In genomic region chr7:74656911-74657691, GRCh38 we compare ENCODE assay signal across 8 cellular contexts. TPM values are rescaled to one million over a fixed set of nuclear protein-coding genes. Genes with fewer than 3 reads are reported as not detected.
A peak's percentile ranks its signal among the peaks of the same experiment; 100 is the strongest.
DNase-seq lines count a peak whose midpoint lies in the region; ATAC-seq and TF ChIP-seq lines count a peak whose summit lies in the region.

No MANE protein-coding gene starts in this region.

- DNase-seq in CD1c-positive myeloid dendritic cell (ENCODE audit: extremely low spot score) (peak; percentile 97), NCI-H69 (lab: John Stamatoyannopoulos, UW) (peak; percentile 99)
- peak; percentile 93 to 98 for DNase-seq in activated CD4-positive, alpha-beta T cell treated with anti-CD3 and anti-CD28 coated beads, Interleukin-2, amount 50 U/mL, for 24 hours (ENCODE audit: low read depth in 1 of 2, low spot score in 1 of 2)
- peak; percentile 98 to 99 for DNase-seq in stimulated activated CD4-positive, alpha-beta T cell treated with anti-CD3 and anti-CD28 coated beads, Interleukin-2, amount 100 ng/mL, for 48 hours

- ATAC-seq in GM19372 (IDR thresholded peaks at IDR 0.05; ENCODE audit: low read depth, unreplicated experiment) (peak; percentile 65), HG03521 (IDR thresholded peaks at IDR 0.05; ENCODE audit: unreplicated experiment) (peak; percentile 64)

- peaks cover 54% of the 10 kb centered on the region for H3K4me1 Mint-ChIP-seq in dendritic cell treated with granulocyte-macrophage colony-stimulating factor and Interleukin-4, amounts not matched to agents 40 ng/mL and 50 ng/mL, for 4 days (ENCODE audit: low read depth)

- no peaks in the 10 kb centered on the region for H3K27me3 Mint-ChIP-seq in dendritic cell treated with granulocyte-macrophage colony-stimulating factor and Interleukin-4, amounts not matched to agents 40 ng/mL and 50 ng/mL, for 4 days

- H3K36me3 ChIP-seq in liver (ENCODE audit: control insufficient read depth in 4 of 4, insufficient read depth in 3 of 4, low read depth in 1 of 4, low read length in 3 of 4), result no peaks in the 10 kb centered on the region

- H3K27me3 ChIP-seq in liver (ENCODE audit: control insufficient read depth in 4 of 4, insufficient read depth in 4 of 4, low read length in 3 of 4), result no peaks in the 10 kb centered on the region

- H3K4me1 ChIP-seq in liver (ENCODE audit: control insufficient read depth in 4 of 4, insufficient read depth in 4 of 4, low read length in 3 of 4), result peaks cover 23 to 61% (median 43%) of the 10 kb centered on the region in 4 donors

- H3K9me3 Mint-ChIP-seq in dendritic cell treated with granulocyte-macrophage colony-stimulating factor and Interleukin-4, amounts not matched to agents 40 ng/mL and 50 ng/mL, for 4 days, result no peaks in the 10 kb centered on the region

- intact Hi-C loops in dendritic cell treated with granulocyte-macrophage colony-stimulating factor and Interleukin-4, amounts not matched to agents 40 ng/mL and 50 ng/mL, for 4 days (cut with micrococcal nuclease), result no loop called here

- peak overlapping the region; percentile 80 for H3K4me3 Mint-ChIP-seq in dendritic cell treated with granulocyte-macrophage colony-stimulating factor and Interleukin-4, amounts not matched to agents 40 ng/mL and 50 ng/mL, for 4 days

- H3K9ac ChIP-seq in liver (ENCODE audit: low read depth in 1 of 2, low read length in 2 of 2), result peak overlapping the region; percentile 84 to 87

- H3K27ac ChIP-seq in liver (ENCODE audit: low read depth in 1 of 2, low read length in 2 of 2), result peak overlapping the region; percentile 99

- TF ChIP-seq RAD21 in liver (IDR thresholded peaks at IDR 0.05), result peak; percentile 22 to 25

- TF ChIP-seq CTCF in liver (IDR thresholded peaks at IDR 0.05; ENCODE audit: low read depth, low read length, missing input control), result peak; percentile 19

- peak overlapping the region; percentile 92 for H3K27ac Mint-ChIP-seq in dendritic cell treated with granulocyte-macrophage colony-stimulating factor and Interleukin-4, amounts not matched to agents 40 ng/mL and 50 ng/mL, for 4 days

- H3K4me3 ChIP-seq in liver (ENCODE audit: low read depth in 1 of 3, low read length in 3 of 3), result peak overlapping the region; percentile 78 to 100 (median 91)

- H3K9me3 ChIP-seq in liver (ENCODE audit: control insufficient read depth in 4 of 4, low read length in 3 of 4), result no peaks in the 10 kb centered on the region

- under 1% methylated on average over 59 of the region's 59 CpGs for WGBS in liver

- peaks cover 10% of the 10 kb centered on the region for H3K36me3 Mint-ChIP-seq in dendritic cell treated with granulocyte-macrophage colony-stimulating factor and Interleukin-4, amounts not matched to agents 40 ng/mL and 50 ng/mL, for 4 days (ENCODE audit: low read depth)

TF ChIP-seq in liver, 16 proteins besides CTCF, POLR2A, EP300 and RAD21:
- no peak for TF ChIP-seq MAX (IDR thresholded peaks at IDR 0.05)
- no peak for TF ChIP-seq FOXA1 (IDR thresholded peaks at IDR 0.05)
- no peak for TF ChIP-seq JUND (IDR thresholded peaks at IDR 0.05)
- TF ChIP-seq HNF4A (conservative IDR thresholded peaks at IDR 0.05), result no peak
- TF ChIP-seq TAF1 (conservative IDR thresholded peaks at IDR 0.05), result peak; percentile 91
- peak; percentile 59 for TF ChIP-seq SP1 (IDR thresholded peaks at IDR 0.05)
- TF ChIP-seq YY1 (IDR thresholded peaks at IDR 0.05), result peak; percentile 98
- TF ChIP-seq REST (IDR thresholded peaks at IDR 0.05), result peak; percentile 46
- TF ChIP-seq, protein P1, sequence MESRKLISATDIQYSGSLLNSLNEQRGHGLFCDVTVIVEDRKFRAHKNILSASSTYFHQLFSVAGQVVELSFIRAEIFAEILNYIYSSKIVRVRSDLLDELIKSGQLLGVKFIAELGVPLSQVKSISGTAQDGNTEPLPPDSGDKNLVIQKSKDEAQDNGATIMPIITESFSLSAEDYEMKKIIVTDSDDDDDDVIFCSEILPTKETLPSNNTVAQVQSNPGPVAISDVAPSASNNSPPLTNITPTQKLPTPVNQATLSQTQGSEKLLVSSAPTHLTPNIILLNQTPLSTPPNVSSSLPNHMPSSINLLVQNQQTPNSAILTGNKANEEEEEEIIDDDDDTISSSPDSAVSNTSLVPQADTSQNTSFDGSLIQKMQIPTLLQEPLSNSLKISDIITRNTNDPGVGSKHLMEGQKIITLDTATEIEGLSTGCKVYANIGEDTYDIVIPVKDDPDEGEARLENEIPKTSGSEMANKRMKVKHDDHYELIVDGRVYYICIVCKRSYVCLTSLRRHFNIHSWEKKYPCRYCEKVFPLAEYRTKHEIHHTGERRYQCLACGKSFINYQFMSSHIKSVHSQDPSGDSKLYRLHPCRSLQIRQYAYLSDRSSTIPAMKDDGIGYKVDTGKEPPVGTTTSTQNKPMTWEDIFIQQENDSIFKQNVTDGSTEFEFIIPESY (IDR thresholded peaks at IDR 0.05), result no peak
- no peak for TF ChIP-seq NR2F2 (IDR thresholded peaks at IDR 0.05)
- TF ChIP-seq GABPA (IDR thresholded peaks at IDR 0.05 in 1 of 2, conservative IDR thresholded peaks at IDR 0.05 in 1 of 2), result no peak
- no peak for TF ChIP-seq FOXA2 (IDR thresholded peaks at IDR 0.05)
- no peak for TF ChIP-seq EGR1 (IDR thresholded peaks at IDR 0.05; ENCODE audit: low read depth in 2 of 2)
- TF ChIP-seq HNF4G (IDR thresholded peaks at IDR 0.05), result no peak
- TF ChIP-seq RXRA (IDR thresholded peaks at IDR 0.05), result peak in 1 of 2 donors; percentile 18
- TF ChIP-seq, protein P2, sequence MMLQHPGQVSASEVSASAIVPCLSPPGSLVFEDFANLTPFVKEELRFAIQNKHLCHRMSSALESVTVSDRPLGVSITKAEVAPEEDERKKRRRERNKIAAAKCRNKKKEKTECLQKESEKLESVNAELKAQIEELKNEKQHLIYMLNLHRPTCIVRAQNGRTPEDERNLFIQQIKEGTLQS (IDR thresholded peaks at IDR 0.05), result no peak
TF ChIP-seq in liver: peak in this region for 5.

RNA-seq across cellular contexts. Expression of gene GTF2I, which starts 0.4 kb away (rescaled TPM):
- total RNA-seq in liver, result 10 to 100 TPM; 67.7 to 97.9 TPM
- polyA plus RNA-seq in liver, result 10 to 100 TPM; 27.4 to 64.0 TPM

Comparison
In these comparisons a context has a peak if more than half of its experiments do, and no peak if none do; other contexts are left out.
1. Peak in every context shown above with its lines: DNase-seq, ATAC-seq, H3K4me3 ChIP-seq and H3K27ac ChIP-seq.